In the genomic region with DNA sequence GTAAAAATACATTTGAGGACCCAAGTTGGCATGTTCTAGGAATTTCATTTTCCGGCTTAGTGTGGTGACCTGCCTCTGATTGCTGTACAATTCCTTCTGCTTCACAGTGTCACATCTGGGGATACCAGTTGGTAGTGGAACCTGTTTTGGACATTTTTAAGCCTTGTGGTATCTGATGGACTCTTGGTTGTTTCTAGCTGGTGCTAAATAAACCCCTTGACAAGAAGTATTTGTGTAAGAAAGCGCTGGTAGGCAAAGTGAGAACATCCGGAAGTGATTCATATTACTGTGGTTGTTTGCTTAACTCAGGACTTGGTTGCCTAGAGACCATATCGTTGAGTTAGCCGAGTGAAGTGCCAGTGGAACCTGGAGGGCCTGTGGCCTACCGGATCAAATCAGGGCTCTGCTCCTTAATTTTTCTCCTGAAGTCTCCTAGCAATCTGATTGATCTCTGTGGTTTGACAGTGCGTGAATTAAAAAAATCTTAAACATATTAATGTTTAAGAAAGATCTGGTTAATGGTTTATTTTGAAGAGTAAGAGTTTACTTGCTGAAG, we compare ENCODE assay signal across 8 cellular contexts. TPM values are rescaled to one million over a fixed set of nuclear protein-coding genes. Genes with fewer than 3 reads are reported as not detected.
DNase-seq lines count a peak whose midpoint lies in the region; ATAC-seq, FAIRE-seq and TF ChIP-seq lines count a peak whose summit lies in the region.

No MANE protein-coding gene starts in this region.

- WGBS in K562 (ENCODE audit: insufficient coverage, low coverage, missing lambda C conversion rate): 6% methylated on average over 7 of the region's 7 CpGs

- H3K27ac ChIP-seq in K562 (ENCODE audit: extremely low read depth, low read depth, low read length): peak overlapping the region; percentile 82
- peak overlapping the region; percentile 83 for H3K27ac ChIP-seq in iPS-18a (ENCODE audit: low read length)

- no peak for TF ChIP-seq CTCF in K562 (IDR thresholded peaks at IDR 0.05 in 2 of 3, conservative IDR thresholded peaks at IDR 0.05 in 1 of 3; ENCODE audit: insufficient read depth in 2 of 3, low read depth in 1 of 3, low read length in 3 of 3)

- ATAC-seq in GM18502 (IDR thresholded peaks at IDR 0.05; ENCODE audit: poor library complexity, unreplicated experiment): peak; percentile 98
- peak; percentile 89 for ATAC-seq in HG02763 (IDR thresholded peaks at IDR 0.05; ENCODE audit: unreplicated experiment)
- peak; percentile 97 for ATAC-seq in K562

- H3K27me3 ChIP-seq in K562 (ENCODE audit: control insufficient read depth in 2 of 2, insufficient read depth in 2 of 2, low read length in 2 of 2) (no peaks in the 10 kb centered on the region), iPS-18a (ENCODE audit: control insufficient read depth, insufficient read depth, low read length) (no peaks in the 10 kb centered on the region)

- FAIRE-seq in K562 (lab: Jason Lieb, UNC): peak; percentile 94

- no peaks in the 10 kb centered on the region for H3K9me3 ChIP-seq in K562 (replicated peaks; ENCODE audit: control insufficient read depth, insufficient read depth, low read depth, low read length)
- no peaks in the 10 kb centered on the region for H3K9me3 ChIP-seq in iPS-18a (ENCODE audit: control insufficient read depth, low read depth, low read length)

- in situ Hi-C loops in K562 (cut with MboI): no loop called here

- H3K4me2 ChIP-seq in K562 (ENCODE audit: insufficient read depth, low read length): peak overlapping the region; percentile 68

- BruUV-seq in K562 (replicated peaks; lab: Mats Ljungman, UMichigan): no TSS peak

- no peaks in the 10 kb centered on the region for H4K20me1 ChIP-seq in K562 (replicated peaks; ENCODE audit: control insufficient read depth, insufficient read depth, low read length)

- peaks cover 69% of the 10 kb centered on the region for H3K79me2 ChIP-seq in K562 (ENCODE audit: control insufficient read depth, insufficient read depth, low read length)

- H3K36me3 ChIP-seq in K562 (ENCODE audit: control insufficient read depth, insufficient read depth, low read length) (no peaks in the 10 kb centered on the region), iPS-18a (ENCODE audit: control insufficient read depth, low read depth, low read length) (no peaks in the 10 kb centered on the region)

- H3K4me1 ChIP-seq in K562 (replicated peaks in 1 of 2; ENCODE audit: control insufficient read depth in 2 of 2, insufficient read depth in 2 of 2, low read length in 2 of 2) (peaks cover 0 to 29% of the 10 kb centered on the region in 2 experiments; a peak in 3 of 5 replicates), iPS-18a (ENCODE audit: control insufficient read depth, low read depth, low read length) (peaks cover 44% of the 10 kb centered on the region)

- POLR2A ChIA-PET in K562 (lab: Yijun Ruan, JAX): interaction anchor here (1.0 to 3.4 kb wide), 3 partner anchors 9 to 12 kb away, joined by 3 to 19 read pairs (median 5); a partner anchor contains a TSS

- peak; percentile 45 for DNase-seq in NCI-H1092 (lab: John Stamatoyannopoulos, UW)
- DNase-seq in SW 1271 (lab: John Stamatoyannopoulos, UW): peak; percentile 95 to 100
- peak; percentile 71 to 88 (median 79) for DNase-seq in K562 (ENCODE audit: extremely low read depth in 1 of 4, low spot score in 3 of 4)
- DNase-seq in stimulated activated CD4-positive, alpha-beta T cell treated with anti-CD3 and anti-CD28 coated beads, Interleukin-12 subunit alpha, Interleukin-12 subunit beta, amount 100 ng/mL, for 24 hours (ENCODE audit: low read depth in 2 of 2): peak; percentile 13 to 36
- no peak for DNase-seq in middle frontal gyrus (ENCODE audit: extremely low spot score, low spot score)

- CTCF ChIA-PET in K562 (lab: Yijun Ruan, JAX; ENCODE audit: low intra/inter-chr PET ratio): no interaction called here

- no peak for TF ChIP-seq POLR2A in K562 (conservative IDR thresholded peaks at IDR 0.05)

- H3K9me1 ChIP-seq in K562 (ENCODE audit: control insufficient read depth, insufficient read depth, low read length): no peaks in the 10 kb centered on the region

- H2AFZ ChIP-seq in K562 (ENCODE audit: low read depth, low read length): peak overlapping the region; percentile 84

- H3K9ac ChIP-seq in K562 (ENCODE audit: insufficient read depth in 1 of 2, low read depth in 2 of 2, low read length in 2 of 2) (peak overlapping the region in 1 of 2 experiments; percentile 61; a peak in 2 of 4 replicates), iPS-18a (ENCODE audit: low read length) (peak overlapping the region; percentile 64)

- peak; percentile 51 for TF ChIP-seq EP300 in K562 (IDR thresholded peaks at IDR 0.05; ENCODE audit: low read length)

- no peak for TF ChIP-seq RAD21 in K562 (CRISPR knock-in tag; conservative IDR thresholded peaks at IDR 0.05 in 1 of 2, IDR thresholded peaks at IDR 0.05 in 1 of 2)

- intact Hi-C loops in K562 (cut with micrococcal nuclease): loop anchor here (5.0 kb wide), 1 partner anchor 39 kb away; no protein-coding TSS in a partner anchor

- H3K4me3 ChIP-seq in K562 (no peak overlapping the region), iPS-18a (ENCODE audit: low read length) (no peak overlapping the region)

TF ChIP-seq in K562, 482 proteins besides CTCF, POLR2A, EP300 and RAD21 (continues in another document):
- TF ChIP-seq CAMTA2 (CRISPR knock-in tag; conservative IDR thresholded peaks at IDR 0.05) (no peak), HNRNPK (IDR thresholded peaks at IDR 0.05; ENCODE audit: low read depth, low read length, poor library complexity, severe bottlenecking) (no peak), NCOA6 (IDR thresholded peaks at IDR 0.05) (no peak), ARID1B (IDR thresholded peaks at IDR 0.05) (peak; percentile 79), CHD4 (IDR thresholded peaks at IDR 0.05; ENCODE audit: insufficient read depth, insufficient replicate concordance, low read depth, low read length, poor library complexity, severe bottlenecking) (no peak), CEBPG (CRISPR knock-in tag; IDR thresholded peaks at IDR 0.05) (no peak), CEBPG (tag; conservative IDR thresholded peaks at IDR 0.05 in 1 of 2, IDR thresholded peaks at IDR 0.05 in 1 of 2) (0 out of 4 replicates have a peak, but pooled peaks have one; percentile 24 to 33), RBM15 (IDR thresholded peaks at IDR 0.05; ENCODE audit: insufficient read depth, low read length) (no peak), ZNF586 (CRISPR knock-in tag; conservative IDR thresholded peaks at IDR 0.05) (no peak), DNMT1 (IDR thresholded peaks at IDR 0.05) (no peak), FUS (optimal IDR thresholded peaks at IDR 0.05; ENCODE audit: low read depth, low read length) (no peak)
- TF ChIP-seq, protein P1, sequence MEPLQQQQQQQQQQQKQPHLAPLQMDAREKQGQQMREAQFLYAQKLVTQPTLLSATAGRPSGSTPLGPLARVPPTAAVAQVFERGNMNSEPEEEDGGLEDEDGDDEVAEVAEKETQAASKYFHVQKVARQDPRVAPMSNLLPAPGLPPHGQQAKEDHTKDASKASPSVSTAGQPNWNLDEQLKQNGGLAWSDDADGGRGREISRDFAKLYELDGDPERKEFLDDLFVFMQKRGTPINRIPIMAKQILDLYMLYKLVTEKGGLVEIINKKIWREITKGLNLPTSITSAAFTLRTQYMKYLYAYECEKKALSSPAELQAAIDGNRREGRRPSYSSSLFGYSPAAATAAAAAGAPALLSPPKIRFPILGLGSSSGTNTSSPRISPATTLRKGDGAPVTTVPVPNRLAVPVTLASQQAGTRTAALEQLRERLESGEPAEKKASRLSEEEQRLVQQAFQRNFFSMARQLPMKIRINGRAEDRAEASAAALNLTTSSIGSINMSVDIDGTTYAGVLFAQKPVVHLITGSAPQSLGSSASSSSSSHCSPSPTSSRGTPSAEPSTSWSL (CRISPR knock-in tag; IDR thresholded peaks at IDR 0.05; ENCODE audit: borderline replicate concordance): no peak

RNA-seq across cellular contexts. Expression of a gene that starts 12.8 kb away (rescaled TPM):
- total RNA-seq in K562 (2011; cell fraction: chromatin; rRNA removed; ENCODE audit: low replicate concordance): 115 and 218 TPM in 2 replicates
- 41.1 and 55.2 TPM in 2 replicates for total RNA-seq in K562 (2011; cell fraction: nucleolus; rRNA removed)
- 77.8 and 117 TPM in 2 replicates for total RNA-seq in K562 (2011; cell fraction: nucleoplasm; rRNA removed)
- total RNA-seq in K562 (2014; rRNA removed) (67.1 and 76.0 TPM in 2 replicates), K562 (2014; rRNA removed; fragmentation: Illumina TruSeq; extraction: Trizol) (81.0 and 96.7 TPM in 2 replicates), K562 (2015; rRNA removed; fragmentation: Illumina TruSeq; extraction: Trizol) (143 and 150 TPM in 2 replicates), K562 (2021) (59.6 and 63.9 TPM in 2 replicates)
- polyA plus RNA-seq in K562 (2011; rRNA removed) (71.8 and 77.7 TPM in 2 replicates), K562 (2014; fragmentation: Illumina TruSeq; extraction: Trizol) (116 and 125 TPM in 2 replicates), K562 (2014; fragmentation: Nextera tagmentation; extraction: Ambion mirVana) (10 to 100 TPM; 37.6 to 38.7 TPM), K562 (2014; rRNA removed) (68.7 and 79.2 TPM in 2 replicates)
- 29.0 and 29.2 TPM in 2 replicates for polyA plus RNA-seq in K562 (2011; cell fraction: cytosol; rRNA removed)
- polyA plus RNA-seq in K562 (2011; cell fraction: nucleus; rRNA removed): 69.9 and 288 TPM in 2 replicates
- polyA plus RNA-seq in K562 (2012): 56.8 and 73.8 TPM in 2 replicates
- 235 and 252 TPM in 2 replicates for polyA minus RNA-seq in K562 (2011; rRNA and poly(A)+ RNA removed)
- polyA minus RNA-seq in K562 (2011; cell fraction: cytosol; rRNA and poly(A)+ RNA removed): 46.9 and 64.3 TPM in 2 replicates
- 69.3 and 393 TPM in 2 replicates for polyA minus RNA-seq in K562 (2011; cell fraction: nucleus; rRNA and poly(A)+ RNA removed)

RNA-seq across cellular contexts. Expression of a gene that starts 48.8 kb away (rescaled TPM):
- total RNA-seq in K562 (2011; cell fraction: chromatin; rRNA removed; ENCODE audit: low replicate concordance): 9.0 and 9.3 TPM in 2 replicates
- 4.6 and 5.3 TPM in 2 replicates for total RNA-seq in K562 (2011; cell fraction: nucleolus; rRNA removed)
- 5.6 and 9.1 TPM in 2 replicates for total RNA-seq in K562 (2011; cell fraction: nucleoplasm; rRNA removed)
- 1.00 and 1.6 TPM in 2 replicates for total RNA-seq in K562 (2014; rRNA removed)
- total RNA-seq in K562 (2014; rRNA removed; fragmentation: Illumina TruSeq; extraction: Trizol): 0.95 and 1.9 TPM in 2 replicates
- total RNA-seq in K562 (2015; rRNA removed; fragmentation: Illumina TruSeq; extraction: Trizol): 1.2 TPM in 2 replicates
- 1.2 and 3.0 TPM in 2 replicates for total RNA-seq in K562 (2021)
- polyA plus RNA-seq in K562 (2011; rRNA removed): 1.5 and 1.6 TPM in 2 replicates
- 0.97 and 1.7 TPM in 2 replicates for polyA plus RNA-seq in K562 (2011; cell fraction: cytosol; rRNA removed)
- polyA plus RNA-seq in K562 (2011; cell fraction: nucleus; rRNA removed): 3.0 and 3.2 TPM in 2 replicates
- polyA plus RNA-seq in K562 (2012): 1.1 and 1.3 TPM in 2 replicates
- 1.7 and 3.9 TPM in 2 replicates for polyA plus RNA-seq in K562 (2014; fragmentation: Illumina TruSeq; extraction: Trizol)
- under 1 TPM; 0.32 to 0.34 TPM for polyA plus RNA-seq in K562 (2014; fragmentation: Nextera tagmentation; extraction: Ambion mirVana)
- polyA plus RNA-seq in K562 (2014; rRNA removed): 1.7 and 2.0 TPM in 2 replicates
- polyA minus RNA-seq in K562 (2011; rRNA and poly(A)+ RNA removed): 2.9 and 3.1 TPM in 2 replicates
- 0.38 and 5.4 TPM in 2 replicates for polyA minus RNA-seq in K562 (2011; cell fraction: cytosol; rRNA and poly(A)+ RNA removed)
- polyA minus RNA-seq in K562 (2011; cell fraction: nucleus; rRNA and poly(A)+ RNA removed): 2.4 and 3.6 TPM in 2 replicates
